13 cellular contexts compared by ENCODE assay signal in genomic region chr6:84581494-84582259, GRCh38.
A peak's percentile ranks its signal among the peaks of the same experiment; 100 is the strongest.
DNase-seq lines count a peak whose midpoint lies in the region; ATAC-seq, FAIRE-seq and TF ChIP-seq lines count a peak whose summit lies in the region.
"Had no signal": no experiment of that assay in that cellular context is flagged by ENCODE, and none has a peak within 500 bp of the region (broad histone marks: within the 10 kb centered on the region; RNA-seq: fewer than 3 reads in every experiment).

No MANE protein-coding gene starts in this region.

- no peak overlapping the region for H3K27ac Mint-ChIP-seq in activated T-helper 17 cell treated with anti-CD3 and anti-CD28 coated beads, Interleukin-2, amount 50 U/mL, for 72 hours
- H3K27ac Mint-ChIP-seq in activated T-helper 2 cell treated with anti-CD3 and anti-CD28 coated beads, Interferon-gamma antibody, Interleukin-2, Interleukin-4, amounts not matched to agents 10 μg/mL and 5 μg/mL and 100 μg/mL, durations not matched to agents 14 hours and 24 hours and 36 hours = no peak overlapping the region

- H3K9me3 Mint-ChIP-seq in activated T-helper 17 cell treated with anti-CD3 and anti-CD28 coated beads, Interleukin-2, amount 50 U/mL, for 72 hours = peaks cover 5% of the 10 kb centered on the region
- H3K9me3 Mint-ChIP-seq in activated T-helper 2 cell treated with anti-CD3 and anti-CD28 coated beads, Interferon-gamma antibody, Interleukin-2, Interleukin-4, amounts not matched to agents 10 μg/mL and 5 μg/mL and 100 μg/mL, durations not matched to agents 14 hours and 24 hours and 36 hours = peaks cover 5% of the 10 kb centered on the region

- WGBS in A549 (ENCODE audit: missing lambda C conversion rate) = 73% methylated on average over 4 of the region's 4 CpGs

- CTCF ChIA-PET in A549 (lab: Yijun Ruan, JAX) = no interaction called here

- H3K27ac ChIP-seq in A549 = no peak overlapping the region
- H3K27ac ChIP-seq: left ventricle myocardium inferior, SJSA1 had no signal

- no peak for DNase-seq in A549 (ENCODE audit: low read depth in 1 of 2, low spot score in 1 of 2)
- DNase-seq in NOMO-1 treated with DMSO at 0.1 percent for 48 hours (lab: John Stamatoyannopoulos, UW; ENCODE audit: unreplicated experiment) = peak; percentile 94
- DNase-seq in dedifferentiated amniotic fluid mesenchymal stem cell (ENCODE audit: extremely low spot score) = peak; percentile 45
- DNase-seq in NCI-H1105 (lab: John Stamatoyannopoulos, UW) = no peak
- DNase-seq in activated T-helper 2 cell treated with anti-CD3 and anti-CD28 coated beads, Interferon-gamma antibody, Interleukin-2, Interleukin-4, amounts not matched to agents 10 μg/mL and 5 μg/mL and 100 μg/mL, durations not matched to agents 14 hours and 24 hours and 36 hours (ENCODE audit: low spot score) = no peak
- DNase-seq: effector CD8-positive, alpha-beta T cell; left ventricle myocardium inferior; right cardiac atrium; stimulated activated naive CD4-positive, alpha-beta T cell had no signal

- H3K4me1 ChIP-seq in A549 = no peaks in the 10 kb centered on the region
- H3K4me1 ChIP-seq: left ventricle myocardium inferior had no signal

- H3K4me3 Mint-ChIP-seq in activated T-helper 17 cell treated with anti-CD3 and anti-CD28 coated beads, Interleukin-2, amount 50 U/mL, for 72 hours = no peak overlapping the region
- H3K4me3 Mint-ChIP-seq in activated T-helper 2 cell treated with anti-CD3 and anti-CD28 coated beads, Interferon-gamma antibody, Interleukin-2, Interleukin-4, amounts not matched to agents 10 μg/mL and 5 μg/mL and 100 μg/mL, durations not matched to agents 14 hours and 24 hours and 36 hours (ENCODE audit: low read depth) = no peak overlapping the region

- TF ChIP-seq EP300 in A549 (IDR thresholded peaks at IDR 0.05) = no peak

- no peak for TF ChIP-seq POLR2A in A549 (IDR thresholded peaks at IDR 0.05; ENCODE audit: low read length)

- no peak for FAIRE-seq in A549 (lab: Jason Lieb, UNC)

- intact Hi-C loops in activated T-helper 2 cell treated with anti-CD3 and anti-CD28 coated beads, Interferon-gamma antibody, Interleukin-2, Interleukin-4, amounts not matched to agents 10 μg/mL and 5 μg/mL and 100 μg/mL, durations not matched to agents 14 hours and 24 hours and 36 hours (cut with micrococcal nuclease) = no loop called here

- H3K4me1 Mint-ChIP-seq in activated T-helper 17 cell treated with anti-CD3 and anti-CD28 coated beads, Interleukin-2, amount 50 U/mL, for 72 hours = no peaks in the 10 kb centered on the region
- H3K4me1 Mint-ChIP-seq in activated T-helper 2 cell treated with anti-CD3 and anti-CD28 coated beads, Interferon-gamma antibody, Interleukin-2, Interleukin-4, amounts not matched to agents 10 μg/mL and 5 μg/mL and 100 μg/mL, durations not matched to agents 14 hours and 24 hours and 36 hours (ENCODE audit: low read depth) = peaks cover 7% of the 10 kb centered on the region

- no peak overlapping the region for H3K4me3 ChIP-seq in A549
- H3K4me3 ChIP-seq: left ventricle myocardium inferior, SJSA1 had no signal

- no peaks in the 10 kb centered on the region for H3K9me3 ChIP-seq in A549
- H3K9me3 ChIP-seq: SJSA1 had no signal

- TF ChIP-seq RAD21 in A549 (conservative IDR thresholded peaks at IDR 0.05 in 1 of 2, IDR thresholded peaks at IDR 0.05 in 1 of 2) = no peak

- no peaks in the 10 kb centered on the region for H3K27me3 Mint-ChIP-seq in activated T-helper 17 cell treated with anti-CD3 and anti-CD28 coated beads, Interleukin-2, amount 50 U/mL, for 72 hours
- H3K27me3 Mint-ChIP-seq in activated T-helper 2 cell treated with anti-CD3 and anti-CD28 coated beads, Interferon-gamma antibody, Interleukin-2, Interleukin-4, amounts not matched to agents 10 μg/mL and 5 μg/mL and 100 μg/mL, durations not matched to agents 14 hours and 24 hours and 36 hours (ENCODE audit: low read depth) = no peaks in the 10 kb centered on the region

- ATAC-seq in A549 = no peak
- peak; percentile 86 for ATAC-seq in GM19351 (IDR thresholded peaks at IDR 0.05; ENCODE audit: unreplicated experiment)
- no peak for ATAC-seq in activated T-helper 17 cell treated with anti-CD3 and anti-CD28 coated beads, Interleukin-2, amount 50 U/mL, for 72 hours (replicated peaks)
- ATAC-seq in GM18907 (IDR thresholded peaks at IDR 0.05; ENCODE audit: unreplicated experiment) = no peak
- ATAC-seq: right cardiac atrium had no signal

- H3K4me2 ChIP-seq in A549 = no peak overlapping the region

- POLR2A ChIA-PET in A549 (lab: Yijun Ruan, JAX) = no interaction called here

- H3K36me3 Mint-ChIP-seq in activated T-helper 17 cell treated with anti-CD3 and anti-CD28 coated beads, Interleukin-2, amount 50 U/mL, for 72 hours (ENCODE audit: low read depth) = no peaks in the 10 kb centered on the region
- H3K36me3 Mint-ChIP-seq in activated T-helper 2 cell treated with anti-CD3 and anti-CD28 coated beads, Interferon-gamma antibody, Interleukin-2, Interleukin-4, amounts not matched to agents 10 μg/mL and 5 μg/mL and 100 μg/mL, durations not matched to agents 14 hours and 24 hours and 36 hours (ENCODE audit: low read depth) = no peaks in the 10 kb centered on the region

- TF ChIP-seq CTCF in A549 (IDR thresholded peaks at IDR 0.05) = no peak

TF ChIP-seq in A549, 52 proteins besides CTCF, POLR2A, EP300 and RAD21:
- TF ChIP-seq TP53 (CRISPR knock-in tag; IDR thresholded peaks at IDR 0.05) (no peak), MAFK (IDR thresholded peaks at IDR 0.05; ENCODE audit: partially characterized antibody) (peak; percentile 68)

Comparison
In these comparisons a context has a peak if more than half of its experiments do, and no peak if none do; other contexts are left out.
1. DNase-seq: peak in NOMO-1 treated with DMSO at 0.1 percent for 48 hours (single experiment) and dedifferentiated amniotic fluid mesenchymal stem cell (single experiment); none in A549 (0 of 2), NCI-H1105 (single experiment) and activated T-helper 2 cell treated with anti-CD3 and anti-CD28 coated beads, Interferon-gamma antibody, Interleukin-2, Interleukin-4, amounts not matched to agents 10 μg/mL and 5 μg/mL and 100 μg/mL, durations not matched to agents 14 hours and 24 hours and 36 hours (single experiment).